Comparison of ENCODE assay signal across 8 cellular contexts in the genomic region with DNA sequence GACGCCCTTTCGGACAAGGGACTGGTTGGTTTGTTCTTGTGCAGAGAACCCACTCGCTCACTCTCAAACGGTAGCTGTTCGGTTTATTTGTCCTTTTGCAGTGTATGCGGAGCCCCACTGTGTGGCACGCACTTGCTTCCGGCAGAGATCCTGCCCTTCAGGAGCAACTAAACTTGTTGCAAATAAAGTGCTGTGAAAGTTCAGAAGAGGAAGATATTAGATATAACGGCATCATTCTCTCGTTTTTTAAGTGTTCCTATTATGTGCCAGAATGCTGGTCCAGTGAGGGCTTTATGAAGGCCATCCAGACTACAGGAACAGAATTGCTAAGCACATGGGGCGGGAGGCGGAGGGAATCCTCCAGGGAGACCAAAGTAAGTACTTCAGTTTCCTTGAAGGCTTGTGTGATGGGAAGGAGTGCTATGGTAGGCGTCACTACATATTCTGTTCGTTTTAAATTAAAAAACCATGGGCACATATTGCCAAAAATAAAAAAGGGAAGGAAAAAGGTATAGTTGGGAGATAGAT. TPM values are rescaled to one million over a fixed set of nuclear protein-coding genes. Genes with fewer than 3 reads are reported as not detected.
DNase-seq lines count a peak whose midpoint lies in the region; ATAC-seq and TF ChIP-seq lines count a peak whose summit lies in the region.

No MANE protein-coding gene starts in this region.

- ATAC-seq in HCT116 = peak; percentile 66
- ATAC-seq in activated naive CD8-positive, alpha-beta T cell treated with anti-CD3 and anti-CD28 coated beads, Interleukin-2, amount 10 ng/mL, durations not matched to agents 7 days and 5 days (ENCODE audit: low read depth) = peak; percentile 75

- H3K9me2 ChIP-seq in HCT116 (ENCODE audit: insufficient read depth) (no peaks in the 10 kb centered on the region), MM.1S (replicated peaks; ENCODE audit: insufficient read depth, low read length) (no peaks in the 10 kb centered on the region), hepatocyte (replicated peaks; ENCODE audit: insufficient read depth) (no peaks in the 10 kb centered on the region)

- H3K36me3 Mint-ChIP-seq in activated naive CD4-positive, alpha-beta T cell treated with anti-CD3 and anti-CD28 coated beads, Interleukin-2, amount 50 U/mL, for 24 hours = peaks cover 32% of the 10 kb centered on the region
- peaks cover 27% of the 10 kb centered on the region for H3K36me3 Mint-ChIP-seq in activated naive CD8-positive, alpha-beta T cell treated with anti-CD3 and anti-CD28 coated beads, Interleukin-2, amount 10 ng/mL, durations not matched to agents 7 days and 5 days

- TSS peak; percentile 84 for BruUV-seq in HCT116 (replicated peaks; lab: Mats Ljungman, UMichigan)

- H4K20me1 ChIP-seq in HCT116 (ENCODE audit: insufficient read depth) = no peaks in the 10 kb centered on the region
- no peaks in the 10 kb centered on the region for H4K20me1 ChIP-seq in MM.1S (ENCODE audit: insufficient read depth, low read length)
- no peaks in the 10 kb centered on the region for H4K20me1 ChIP-seq in hepatocyte (ENCODE audit: insufficient read depth, poor library complexity, severe bottlenecking)

- H3K4me2 ChIP-seq in HCT116 (ENCODE audit: low read length) (peak overlapping the region; percentile 82), MM.1S (ENCODE audit: low read depth, low read length) (peak overlapping the region; percentile 74), hepatocyte (peak overlapping the region; percentile 85), skeletal muscle satellite cell (ENCODE audit: low read length) (peak overlapping the region; percentile 98)

- H3F3A ChIP-seq in MM.1S (ENCODE audit: insufficient read depth, low read length) = peaks cover 9% of the 10 kb centered on the region; the same call in 1 of the 2 replicates

- H3K4me1 Mint-ChIP-seq in activated naive CD4-positive, alpha-beta T cell treated with anti-CD3 and anti-CD28 coated beads, Interleukin-2, amount 50 U/mL, for 24 hours = peaks cover 69% of the 10 kb centered on the region
- H3K4me1 Mint-ChIP-seq in activated naive CD8-positive, alpha-beta T cell treated with anti-CD3 and anti-CD28 coated beads, Interleukin-2, amount 10 ng/mL, durations not matched to agents 7 days and 5 days = peaks cover 46% of the 10 kb centered on the region

- peak overlapping the region; percentile 99 for H3K27ac Mint-ChIP-seq in activated naive CD4-positive, alpha-beta T cell treated with anti-CD3 and anti-CD28 coated beads, Interleukin-2, amount 50 U/mL, for 24 hours
- H3K27ac Mint-ChIP-seq in activated naive CD8-positive, alpha-beta T cell treated with anti-CD3 and anti-CD28 coated beads, Interleukin-2, amount 10 ng/mL, durations not matched to agents 7 days and 5 days = peak overlapping the region; percentile 95

- WGBS in hepatocyte (ENCODE audit: low lambda C conversion rate, missing lambda C conversion rate) = 6% methylated on average over 14 of the region's 14 CpGs

- TF ChIP-seq CTCF in HCT116 (IDR thresholded peaks at IDR 0.05 in 2 of 3, conservative IDR thresholded peaks at IDR 0.05 in 1 of 3; ENCODE audit: borderline replicate concordance in 1 of 3, insufficient read depth in 1 of 3, low read depth in 2 of 3, low read length in 2 of 3) = no peak
- no peak for TF ChIP-seq CTCF in MM.1S (IDR thresholded peaks at IDR 0.05; ENCODE audit: low read length)
- TF ChIP-seq CTCF in hepatocyte (IDR thresholded peaks at IDR 0.05; ENCODE audit: poor library complexity) = no peak

- POLR2A ChIA-PET in HCT116 (lab: Charles Lee) = interaction anchor here (1.0 kb wide), 2 partner anchors 10 to 12 kb away, joined by 3 read pairs; no protein-coding TSS in a partner anchor
- POLR2A ChIA-PET in activated naive CD8-positive, alpha-beta T cell treated with anti-CD3 and anti-CD28 coated beads, Interleukin-2, amount 10 ng/mL, durations not matched to agents 7 days and 5 days (lab: Charles Lee) = interaction anchor here (0.6 to 2.0 kb wide), 3 partner anchors 54 to 472 kb away, joined by 3 to 4 read pairs (median 3); a partner anchor contains a TSS

- CTCF ChIA-PET in HCT116 (lab: Charles Lee) = no interaction called here

- RAD21 ChIA-PET in HCT116 (lab: Charles Lee; ENCODE audit: low non-redundant PET in 1 of 2, low total read pairs in 2 of 2, uncharacterized antibody in 2 of 2, unreplicated experiment in 2 of 2) = no interaction called here

- peak overlapping the region; percentile 98 for H3K4me3 Mint-ChIP-seq in activated naive CD4-positive, alpha-beta T cell treated with anti-CD3 and anti-CD28 coated beads, Interleukin-2, amount 50 U/mL, for 24 hours
- H3K4me3 Mint-ChIP-seq in activated naive CD8-positive, alpha-beta T cell treated with anti-CD3 and anti-CD28 coated beads, Interleukin-2, amount 10 ng/mL, durations not matched to agents 7 days and 5 days = peak overlapping the region; percentile 99

- H3K27me3 Mint-ChIP-seq in activated naive CD4-positive, alpha-beta T cell treated with anti-CD3 and anti-CD28 coated beads, Interleukin-2, amount 50 U/mL, for 24 hours = no peaks in the 10 kb centered on the region
- H3K27me3 Mint-ChIP-seq in activated naive CD8-positive, alpha-beta T cell treated with anti-CD3 and anti-CD28 coated beads, Interleukin-2, amount 10 ng/mL, durations not matched to agents 7 days and 5 days = no peaks in the 10 kb centered on the region

- H3K36me3 ChIP-seq in HCT116 (ENCODE audit: control insufficient read depth in 1 of 2, insufficient read depth in 2 of 2, low read length in 2 of 2) = peaks cover 32 to 35% of the 10 kb centered on the region in 2 experiments
- H3K36me3 ChIP-seq in MM.1S (replicated peaks; ENCODE audit: insufficient read depth, low read length) = peaks cover 7% of the 10 kb centered on the region
- no peaks in the 10 kb centered on the region for H3K36me3 ChIP-seq in hepatocyte (replicated peaks; ENCODE audit: insufficient read depth, low read depth)
- peaks cover 30% of the 10 kb centered on the region for H3K36me3 ChIP-seq in skeletal muscle satellite cell (ENCODE audit: insufficient read depth, low read length)

- H3K4me1 ChIP-seq in HCT116 (ENCODE audit: control insufficient read depth in 1 of 2, insufficient read depth in 2 of 2, low read length in 2 of 2) (peaks cover 12 to 23% of the 10 kb centered on the region in 2 experiments; a peak in 3 of 4 replicates), MM.1S (ENCODE audit: low read length) (peaks cover 12% of the 10 kb centered on the region), hepatocyte (ENCODE audit: insufficient read depth) (peaks cover 21% of the 10 kb centered on the region), skeletal muscle satellite cell (ENCODE audit: control insufficient read depth, insufficient read depth, low read length) (peaks cover 28% of the 10 kb centered on the region)

- no peak for TF ChIP-seq POLR2A in HCT116 (IDR thresholded peaks at IDR 0.05; ENCODE audit: borderline replicate concordance, extremely low read depth, insufficient read depth, insufficient read length)

- intact Hi-C loops in HCT116 (cut with micrococcal nuclease) = loop anchor here (5.0 to 10.0 kb wide), 2 partner anchors 339 to 452 kb away; a partner anchor contains a TSS

- H3K27me3 ChIP-seq in HCT116 (ENCODE audit: insufficient read depth, low read length) (no peaks in the 10 kb centered on the region), MM.1S (replicated peaks; ENCODE audit: insufficient read depth, low read length) (no peaks in the 10 kb centered on the region), hepatocyte (no peaks in the 10 kb centered on the region), skeletal muscle satellite cell (ENCODE audit: control insufficient read depth, insufficient read depth, low read length) (no peaks in the 10 kb centered on the region)

- H3K4me3 ChIP-seq in HCT116 (replicated peaks in 1 of 2; ENCODE audit: low read depth in 1 of 2, low read length in 2 of 2) (peak overlapping the region; percentile 73 to 82), MM.1S (ENCODE audit: low read length) (peak overlapping the region; percentile 83), hepatocyte (peak overlapping the region; percentile 92), skeletal muscle satellite cell (ENCODE audit: low read length) (peak overlapping the region; percentile 96)

- TF ChIP-seq RAD21 in HCT116 (IDR thresholded peaks at IDR 0.05; ENCODE audit: low read depth) = no peak

- H3K9ac ChIP-seq in HCT116 (ENCODE audit: low read length) (peak overlapping the region; percentile 90), MM.1S (ENCODE audit: low read length) (peak overlapping the region; percentile 93), skeletal muscle satellite cell (ENCODE audit: low read depth, low read length) (peak overlapping the region; percentile 95)

- H3K27ac ChIP-seq in HCT116 (ENCODE audit: low read depth, low read length) (peak overlapping the region; percentile 84), MM.1S (ENCODE audit: low read length) (peak overlapping the region; percentile 62), hepatocyte (peak overlapping the region; percentile 89)

- H3K9me3 ChIP-seq in HCT116 (ENCODE audit: control insufficient read depth in 1 of 2, insufficient read depth in 1 of 2, low read depth in 1 of 2, low read length in 2 of 2) (no peaks in the 10 kb centered on the region), MM.1S (replicated peaks; ENCODE audit: insufficient read depth, low read length) (no peaks in the 10 kb centered on the region), hepatocyte (ENCODE audit: low read depth) (no peaks in the 10 kb centered on the region), skeletal muscle satellite cell (replicated peaks; ENCODE audit: low read length) (no peaks in the 10 kb centered on the region)

- H3K9me3 Mint-ChIP-seq in activated naive CD4-positive, alpha-beta T cell treated with anti-CD3 and anti-CD28 coated beads, Interleukin-2, amount 50 U/mL, for 24 hours = no peaks in the 10 kb centered on the region
- no peaks in the 10 kb centered on the region for H3K9me3 Mint-ChIP-seq in activated naive CD8-positive, alpha-beta T cell treated with anti-CD3 and anti-CD28 coated beads, Interleukin-2, amount 10 ng/mL, durations not matched to agents 7 days and 5 days

- peak overlapping the region; percentile 17 for H2AFZ ChIP-seq in HCT116 (ENCODE audit: low read depth, low read length, poor library complexity, severe bottlenecking)
- H2AFZ ChIP-seq in MM.1S (ENCODE audit: low read length) = peak overlapping the region; percentile 79
- H2AFZ ChIP-seq in hepatocyte = peak overlapping the region; percentile 98

- peaks cover 93% of the 10 kb centered on the region for H3K79me2 ChIP-seq in HCT116 (ENCODE audit: insufficient read depth, low read length)
- H3K79me2 ChIP-seq in MM.1S (ENCODE audit: low read length) = peaks cover 68% of the 10 kb centered on the region
- H3K79me2 ChIP-seq in hepatocyte = peaks cover 43% of the 10 kb centered on the region

- DNase-seq in activated naive CD4-positive, alpha-beta T cell treated with anti-CD3 and anti-CD28 coated beads, Interleukin-2, amount 50 U/mL, for 16 hours = no peak
- DNase-seq in HCT116 (ENCODE audit: low read depth, low spot score) (no peak), MM.1S (no peak), hepatocyte (ENCODE audit: low spot score) (peak; percentile 45), OCI-M2 (lab: John Stamatoyannopoulos, UW; ENCODE audit: unreplicated experiment) (no peak)
- no peak for DNase-seq in activated naive CD8-positive, alpha-beta T cell treated with anti-CD3 and anti-CD28 coated beads, Interleukin-2, amount 10 ng/mL, durations not matched to agents 7 days and 5 days

RNA-seq across cellular contexts. Expression of a gene that starts 0.5 kb away (rescaled TPM):
- total RNA-seq in HCT116 (2021; ENCODE audit: unreplicated experiment) = 64.5 TPM
- 47.1 and 57.9 TPM in 2 replicates for polyA plus RNA-seq in HCT116 (2012)
- total RNA-seq in activated naive CD8-positive, alpha-beta T cell treated with anti-CD3 and anti-CD28 coated beads, Interleukin-2, amount 10 ng/mL, durations not matched to agents 7 days and 5 days = 10 to 100 TPM; 14.9 to 16.2 TPM
- total RNA-seq in hepatocyte = 33.2 and 35.7 TPM in 2 replicates
- polyA plus RNA-seq in hepatocyte = 21.5 and 26.3 TPM in 2 replicates
- total RNA-seq in skeletal muscle satellite cell (2012; rRNA removed) = 36.7 and 39.3 TPM in 2 replicates

RNA-seq across cellular contexts. Expression of a gene that starts 43.1 kb away (rescaled TPM):
- total RNA-seq in HCT116 (2021; ENCODE audit: unreplicated experiment) = 35.7 TPM
- polyA plus RNA-seq in HCT116 (2012) = 12.0 and 14.1 TPM in 2 replicates
- 10 to 100 TPM; 19.5 to 21.9 TPM for total RNA-seq in activated naive CD8-positive, alpha-beta T cell treated with anti-CD3 and anti-CD28 coated beads, Interleukin-2, amount 10 ng/mL, durations not matched to agents 7 days and 5 days
- 24.6 and 29.2 TPM in 2 replicates for total RNA-seq in hepatocyte
- polyA plus RNA-seq in hepatocyte = 10.0 and 10.8 TPM in 2 replicates
- total RNA-seq in skeletal muscle satellite cell (2012; rRNA removed) = 19.4 and 20.5 TPM in 2 replicates

Comparison
In these comparisons a context has a peak if more than half of its experiments do, and no peak if none do; other contexts are left out.
1. H2AFZ ChIP-seq: peak in every context shown above with its lines; median percentile 98 in hepatocyte; 79 in MM.1S; 17 in HCT116.